In genomic region chr6:31483392-31483791, GRCh38 we compare ENCODE assay signal across 10 cellular contexts. TPM values are rescaled to one million over a fixed set of nuclear protein-coding genes. Genes with fewer than 3 reads are reported as not detected.
"Had no signal": no experiment of that assay in that cellular context is flagged by ENCODE, and none has a peak within 500 bp of the region (broad histone marks: within the 10 kb centered on the region; RNA-seq: fewer than 3 reads in every experiment).

No MANE protein-coding gene starts in this region.

- H3K9ac ChIP-seq: GM23248 had no signal

- DNase-seq: GM23248, GOT3, H7, HFFc6 had no signal

- H3K27ac ChIP-seq: GM23248, HL-60 had no signal

- H3K4me1 ChIP-seq: HAP-1 had no signal

- H2AFZ ChIP-seq: GM23248 had no signal

- ATAC-seq: HCT116 had no signal

- H3K36me3 ChIP-seq: HAP-1 had no signal

- H3K4me3 ChIP-seq: GM23248, HAP-1 had no signal

- H3K9me3 ChIP-seq: HAP-1 had no signal

RNA-seq across cellular contexts. Expression of gene MICB, which starts 14.6 kb away (rescaled TPM):
- total RNA-seq: HT1080 had no signal

RNA-seq across cellular contexts. Expression of gene MCCD1, which starts 45.4 kb away (rescaled TPM):
- total RNA-seq: GM23248, H4, H7, HFFc6, HT1080 had no signal
- polyA plus RNA-seq: GM23248, IgD-negative memory B cell had no signal
